13 cellular contexts compared by ENCODE assay signal in the genomic region with DNA sequence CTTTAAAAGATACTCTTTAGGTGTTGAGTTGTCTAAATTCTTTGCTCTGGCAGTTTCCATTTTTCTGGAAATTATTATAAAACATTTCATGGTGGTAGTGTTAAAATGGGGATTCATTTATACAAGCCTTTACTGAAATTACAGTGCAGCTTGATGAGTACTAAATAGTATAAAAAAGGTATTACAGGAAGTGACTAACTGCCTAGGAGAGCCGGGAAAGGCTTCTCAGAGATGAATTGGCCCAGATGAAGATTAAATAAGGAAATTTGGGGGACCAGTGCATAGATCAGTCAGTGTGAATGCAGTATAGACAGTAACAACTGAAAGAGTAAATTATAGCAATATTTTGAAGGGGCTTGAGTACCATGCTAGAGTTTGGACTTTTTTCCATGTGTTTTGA. TPM values are rescaled to one million over a fixed set of nuclear protein-coding genes. Genes with fewer than 3 reads are reported as not detected.
DNase-seq lines count a peak whose midpoint lies in the region; ATAC-seq and TF ChIP-seq lines count a peak whose summit lies in the region.
"Had no signal": no experiment of that assay in that cellular context is flagged by ENCODE, and none has a peak within 500 bp of the region (broad histone marks: within the 10 kb centered on the region; RNA-seq: fewer than 3 reads in every experiment).

No MANE protein-coding gene starts in this region.

- H3K27me3 ChIP-seq in CD4-positive, alpha-beta T cell (ENCODE audit: control insufficient read depth, insufficient read depth, low read length): no peaks in the 10 kb centered on the region
- no peaks in the 10 kb centered on the region for H3K27me3 ChIP-seq in uterus
- H3K27me3 ChIP-seq: neural progenitor cell had no signal

- H3K27me3 Mint-ChIP-seq in CD4-positive, alpha-beta T cell: no peaks in the 10 kb centered on the region
- H3K27me3 Mint-ChIP-seq in HFFc6 (ENCODE audit: insufficient read depth) (no peaks in the 10 kb centered on the region), naive B cell (no peaks in the 10 kb centered on the region)
- no peaks in the 10 kb centered on the region for H3K27me3 Mint-ChIP-seq in activated T-helper 17 cell treated with anti-CD3 and anti-CD28 coated beads, Interleukin-2, amount 50 U/mL, for 72 hours

- peaks cover 0 to 4% of the 10 kb centered on the region in 2 donors for H3K4me1 ChIP-seq in uterus
- H3K4me1 ChIP-seq: neural progenitor cell had no signal

- peaks cover 39% of the 10 kb centered on the region for H3K36me3 Mint-ChIP-seq in CD4-positive, alpha-beta T cell (ENCODE audit: low read depth)
- H3K36me3 Mint-ChIP-seq in HFFc6 (ENCODE audit: low read depth): peaks cover 20% of the 10 kb centered on the region
- peaks cover 91% of the 10 kb centered on the region for H3K36me3 Mint-ChIP-seq in activated T-helper 17 cell treated with anti-CD3 and anti-CD28 coated beads, Interleukin-2, amount 50 U/mL, for 72 hours (ENCODE audit: low read depth)
- H3K36me3 Mint-ChIP-seq in naive B cell: peaks cover 4 to 14% of the 10 kb centered on the region in 2 donors

- peak overlapping the region; percentile 8 for H3K4me3 Mint-ChIP-seq in CD4-positive, alpha-beta T cell
- H3K4me3 Mint-ChIP-seq in HFFc6: no peak overlapping the region
- H3K4me3 Mint-ChIP-seq in activated T-helper 17 cell treated with anti-CD3 and anti-CD28 coated beads, Interleukin-2, amount 50 U/mL, for 72 hours: peak overlapping the region; percentile 63
- H3K4me3 Mint-ChIP-seq in naive B cell: peak overlapping the region in 2 of 8 donors; percentile 3 to 13
- H3K4me3 Mint-ChIP-seq: neural progenitor cell had no signal

- intact Hi-C loops in CD4-positive, alpha-beta T cell (cut with DNase I, micrococcal nuclease): loop anchor here in 1 of 2 experiments (5.0 kb wide), 1 partner anchor 67 kb away; no protein-coding TSS in a partner anchor
- intact Hi-C loops in uterus (cut with DNase I; ENCODE audit: low total_unique reads): no loop called here

- POLR2A ChIA-PET in CD4-positive, alpha-beta T cell (lab: Charles Lee): interaction anchor here (2.6 to 4.5 kb wide), 2 partner anchors 8 to 105 kb away, joined by 16 to 27 read pairs; partner anchors contain the start of genes NFKBIA and PSMA6

- H3K27ac ChIP-seq in CD4-positive, alpha-beta T cell (ENCODE audit: low read depth, low read length): no peak overlapping the region
- H3K27ac ChIP-seq in uterus: no peak overlapping the region
- H3K27ac ChIP-seq: coronary artery, neural progenitor cell had no signal

- CTCF ChIA-PET in CD4-positive, alpha-beta T cell (lab: Charles Lee): interaction anchor here (1.4 to 2.1 kb wide), 2 partner anchors 105 to 115 kb away, joined by 4 to 5 read pairs; partner anchors contain the start of gene NFKBIA

- no peaks in the 10 kb centered on the region for H3K9me3 Mint-ChIP-seq in CD4-positive, alpha-beta T cell
- H3K9me3 Mint-ChIP-seq in HFFc6 (no peaks in the 10 kb centered on the region), naive B cell (peaks cover 0 to 3% (median 0%) of the 10 kb centered on the region in 7 donors)
- H3K9me3 Mint-ChIP-seq in activated T-helper 17 cell treated with anti-CD3 and anti-CD28 coated beads, Interleukin-2, amount 50 U/mL, for 72 hours: no peaks in the 10 kb centered on the region
- H3K9me3 Mint-ChIP-seq: neural progenitor cell had no signal

- no peak for TF ChIP-seq POLR2A in uterus (IDR thresholded peaks at IDR 0.05)

- peak overlapping the region; percentile 74 for H3K27ac Mint-ChIP-seq in CD4-positive, alpha-beta T cell
- H3K27ac Mint-ChIP-seq in HFFc6 (peak overlapping the region; percentile 59), naive B cell (peak overlapping the region; percentile 5 to 81 (median 68))
- peak overlapping the region; percentile 93 for H3K27ac Mint-ChIP-seq in activated T-helper 17 cell treated with anti-CD3 and anti-CD28 coated beads, Interleukin-2, amount 50 U/mL, for 72 hours
- H3K27ac Mint-ChIP-seq: neural progenitor cell had no signal

- no peak for TF ChIP-seq CTCF in CD4-positive, alpha-beta T cell (IDR thresholded peaks at IDR 0.05)
- TF ChIP-seq CTCF in HFFc6 (IDR thresholded peaks at IDR 0.05) (no peak), uterus (IDR thresholded peaks at IDR 0.05) (no peak)

- peaks cover 71% of the 10 kb centered on the region for H3K4me1 Mint-ChIP-seq in CD4-positive, alpha-beta T cell (ENCODE audit: low read depth)
- H3K4me1 Mint-ChIP-seq in HFFc6 (ENCODE audit: low read depth) (peaks cover 47% of the 10 kb centered on the region), naive B cell (peaks cover 42 to 61% (median 59%) of the 10 kb centered on the region in 3 donors)
- H3K4me1 Mint-ChIP-seq in activated T-helper 17 cell treated with anti-CD3 and anti-CD28 coated beads, Interleukin-2, amount 50 U/mL, for 72 hours: peaks cover 52% of the 10 kb centered on the region

- no peaks in the 10 kb centered on the region for H3K9me3 ChIP-seq in CD4-positive, alpha-beta T cell (ENCODE audit: control insufficient read depth, low read length)
- no peaks in the 10 kb centered on the region for H3K9me3 ChIP-seq in uterus

- DNase-seq in CD4-positive, alpha-beta T cell: no peak
- DNase-seq in HFFc6 (no peak), naive B cell (no peak), NCI-H526 treated with DMSO at 0.1 percent for 48 hours (lab: John Stamatoyannopoulos, UW) (no peak), uterus (no peak)
- DNase-seq: activated CD4-positive, alpha-beta T cell treated with anti-CD3 and anti-CD28 coated beads for 48 hours; H7; OCI-M1 had no signal

- no peak for ATAC-seq in CD4-positive, alpha-beta T cell (ENCODE audit: poor library complexity)
- peak; percentile 22 for ATAC-seq in activated T-helper 17 cell treated with anti-CD3 and anti-CD28 coated beads, Interleukin-2, amount 50 U/mL, for 72 hours (replicated peaks)
- ATAC-seq in naive B cell (ENCODE audit: low read depth in 2 of 2) (no peak), HG03442 (IDR thresholded peaks at IDR 0.05; ENCODE audit: unreplicated experiment) (no peak), GM19035 (IDR thresholded peaks at IDR 0.05; ENCODE audit: unreplicated experiment) (no peak)

- no peak overlapping the region for H3K4me3 ChIP-seq in uterus
- H3K4me3 ChIP-seq: coronary artery, neural progenitor cell had no signal

- H3K36me3 ChIP-seq in uterus: no peaks in the 10 kb centered on the region
- H3K36me3 ChIP-seq: neural progenitor cell had no signal

RNA-seq across cellular contexts. Expression of gene PSMA6, which starts 7.5 kb away (rescaled TPM):
- total RNA-seq in CD4-positive, alpha-beta T cell: 10 to 100 TPM; 80.8 TPM
- 100 to 1,000 TPM; 186 to 233 (median 222) TPM for total RNA-seq in HFFc6 (2021; fragmentation: NEBNext Ultra II Directional; extraction: Animal tissue kit (Norgen Biotek cat#: 25700))
- 100 to 1,000 TPM; 295 to 386 TPM for total RNA-seq in activated T-helper 17 cell treated with anti-CD3 and anti-CD28 coated beads, Interleukin-2, amount 50 U/mL, for 72 hours
- 100 to 1,000 TPM; 216 to 373 (median 267) TPM for polyA plus RNA-seq in naive B cell (ENCODE audit: low read depth in 6 of 6)
- total RNA-seq in uterus: 100 to 1,000 TPM; 114 to 180 (median 142) TPM
